Comparison of ENCODE assay signal across 33 cellular contexts in genomic region chr22:19769393-19769715, GRCh38. TPM values are rescaled to one million over a fixed set of nuclear protein-coding genes. Genes with fewer than 3 reads are reported as not detected.
DNase-seq lines count a peak whose midpoint lies in the region; ATAC-seq, FAIRE-seq and TF ChIP-seq lines count a peak whose summit lies in the region.
"Had no signal": no experiment of that assay in that cellular context is flagged by ENCODE, and none has a peak within 500 bp of the region (broad histone marks: within the 10 kb centered on the region; RNA-seq: fewer than 3 reads in every experiment).

No MANE protein-coding gene starts in this region.

- no peak for TF ChIP-seq POLR2A in K562 (conservative IDR thresholded peaks at IDR 0.05)

- no peaks in the 10 kb centered on the region for H3K9me1 ChIP-seq in K562 (ENCODE audit: control insufficient read depth, insufficient read depth, low read length)

- peaks cover 7 to 41% (median 25%) of the 10 kb centered on the region in 9 donors for H3K4me1 ChIP-seq in heart right ventricle
- H3K4me1 ChIP-seq in K562 (replicated peaks in 1 of 2; ENCODE audit: control insufficient read depth in 2 of 2, insufficient read depth in 2 of 2, low read length in 2 of 2), result peaks cover 22 to 86% of the 10 kb centered on the region in 2 experiments
- H3K4me1 ChIP-seq in kidney (ENCODE audit: control insufficient read depth in 1 of 2, insufficient read depth in 1 of 2, low read depth in 1 of 2, low read length in 2 of 2), result peaks cover 0 to 3% of the 10 kb centered on the region in 2 donors
- H3K4me1 ChIP-seq in osteoblast (ENCODE audit: insufficient read depth, low read length), result no peaks in the 10 kb centered on the region
- H3K4me1 ChIP-seq in Caco-2, result peaks cover 12% of the 10 kb centered on the region

- H4K20me1 ChIP-seq in K562 (replicated peaks; ENCODE audit: control insufficient read depth, insufficient read depth, low read length) (0 out of 2 replicates have a peak, but pooled peaks cover 3% of the 10 kb centered on the region), osteoblast (ENCODE audit: insufficient read depth, low read length) (peaks cover 4% of the 10 kb centered on the region)

- in situ Hi-C loops in K562 (cut with MboI), result no loop called here

- H3K36me3 Mint-ChIP-seq in Caco-2 (ENCODE audit: insufficient read depth, unreplicated experiment), result no peaks in the 10 kb centered on the region
- H3K36me3 Mint-ChIP-seq: CD8-positive, alpha-beta T cell had no signal

- H3K4me2 ChIP-seq in K562 (ENCODE audit: insufficient read depth, low read length) (no peak overlapping the region), osteoblast (ENCODE audit: insufficient read depth, low read length) (no peak overlapping the region)

- intact Hi-C loops in left cardiac atrium (cut with DNase I), result no loop called here
- intact Hi-C loops in heart right ventricle (cut with DNase I), result no loop called here
- intact Hi-C loops in K562 (cut with micrococcal nuclease), result no loop called here
- intact Hi-C loops in kidney (cut with DNase I), result no loop called here
- intact Hi-C loops in Caco-2 (cut with micrococcal nuclease; ENCODE audit: unreplicated experiment), result no loop called here

- POLR2A ChIA-PET in K562 (lab: Yijun Ruan, JAX) (interaction anchor here (0.6 to 12.4 kb wide), 13 partner anchors 8 to 137 kb away, joined by 3 to 205 read pairs (median 5); partner anchors contain the start of gene TBX1), Caco-2 (lab: Charles Lee) (no interaction called here)

- FAIRE-seq in K562 (lab: Jason Lieb, UNC) (no peak), kidney (lab: Jason Lieb, UNC) (no peak)
- FAIRE-seq: A204.1, GM12878 had no signal

- H3K27ac ChIP-seq in heart right ventricle, result no peak overlapping the region
- H3K27ac ChIP-seq in K562 (ENCODE audit: extremely low read depth, low read depth, low read length), result no peak overlapping the region
- H3K27ac ChIP-seq in kidney (ENCODE audit: low read depth in 2 of 2, low read length in 2 of 2), result no peak overlapping the region
- no peak overlapping the region for H3K27ac ChIP-seq in osteoblast (ENCODE audit: low read depth, low read length)
- H3K27ac ChIP-seq: C4-2B, HL-60, RWPE1, SK-N-MC had no signal

- no peaks in the 10 kb centered on the region for H3K4me1 Mint-ChIP-seq in Caco-2 (ENCODE audit: low read depth, unreplicated experiment)

- no peak overlapping the region for H3K4me3 ChIP-seq in heart right ventricle
- no peak overlapping the region for H3K4me3 ChIP-seq in K562
- H3K4me3 ChIP-seq in kidney (ENCODE audit: low read length in 2 of 2), result no peak overlapping the region
- H3K4me3 ChIP-seq in osteoblast (ENCODE audit: insufficient read depth, low read length), result no peak overlapping the region
- H3K4me3 ChIP-seq in Caco-2 (ENCODE audit: low read depth, low read length), result no peak overlapping the region
- H3K4me3 ChIP-seq: GM12878, SK-N-MC had no signal

- peaks cover 3% of the 10 kb centered on the region for H3K27me3 Mint-ChIP-seq in Caco-2 (ENCODE audit: insufficient read depth, unreplicated experiment)

- H3K27me3 ChIP-seq in heart right ventricle (peaks cover 53 to 99% (median 94%) of the 10 kb centered on the region in 7 donors), K562 (ENCODE audit: control insufficient read depth in 2 of 2, insufficient read depth in 2 of 2, low read length in 2 of 2) (peaks cover 0 to 14% of the 10 kb centered on the region in 2 experiments; a peak in 2 of 5 replicates), osteoblast (ENCODE audit: insufficient read depth, low read length) (peaks cover 29% of the 10 kb centered on the region), Caco-2 (replicated peaks; ENCODE audit: control insufficient read depth, insufficient read depth, low read length) (no peaks in the 10 kb centered on the region)

- no peaks in the 10 kb centered on the region for H3K9me3 Mint-ChIP-seq in Caco-2 (ENCODE audit: unreplicated experiment)
- H3K9me3 Mint-ChIP-seq: CD8-positive, alpha-beta T cell had no signal

- no peak overlapping the region for H3K4me3 Mint-ChIP-seq in Caco-2 (ENCODE audit: unreplicated experiment)
- H3K4me3 Mint-ChIP-seq: CD8-positive, alpha-beta T cell had no signal

- CTCF ChIA-PET in K562 (lab: Yijun Ruan, JAX; ENCODE audit: low intra/inter-chr PET ratio), result no interaction called here
- CTCF ChIA-PET in Caco-2 (lab: Charles Lee), result interaction anchor here (0.8 to 1.0 kb wide), 2 partner anchors 13 to 39 kb away, joined by 3 read pairs; no protein-coding TSS in a partner anchor

- H3K36me3 ChIP-seq in heart right ventricle, result no peaks in the 10 kb centered on the region
- H3K36me3 ChIP-seq in K562 (ENCODE audit: control insufficient read depth, insufficient read depth, low read length), result peaks cover 8% of the 10 kb centered on the region; the same call in 1 of the 3 replicates
- H3K36me3 ChIP-seq in kidney (ENCODE audit: control insufficient read depth in 1 of 2, insufficient read depth in 2 of 2, low read length in 2 of 2), result no peaks in the 10 kb centered on the region
- H3K36me3 ChIP-seq in osteoblast (ENCODE audit: insufficient read depth, low read length), result no peaks in the 10 kb centered on the region
- H3K36me3 ChIP-seq in Caco-2 (ENCODE audit: control insufficient read depth, insufficient read depth, low read length), result no peaks in the 10 kb centered on the region

- ATAC-seq in left cardiac atrium, result no peak
- ATAC-seq in heart right ventricle, result no peak
- no peak for ATAC-seq in K562
- no peak for ATAC-seq in GM18502 (IDR thresholded peaks at IDR 0.05; ENCODE audit: poor library complexity, unreplicated experiment)
- ATAC-seq in esophagus mucosa, result no peak
- ATAC-seq: CD8-positive, alpha-beta T cell; GM12878; HCT116; Panc1 had no signal

- no peak overlapping the region for H2AFZ ChIP-seq in K562 (ENCODE audit: low read depth, low read length)
- H2AFZ ChIP-seq in osteoblast (ENCODE audit: low read length), result no peak overlapping the region

- H3K9me3 ChIP-seq in heart right ventricle (no peaks in the 10 kb centered on the region), K562 (replicated peaks; ENCODE audit: control insufficient read depth, insufficient read depth, low read depth, low read length) (no peaks in the 10 kb centered on the region), kidney (ENCODE audit: control insufficient read depth in 1 of 2, low read length in 2 of 2) (no peaks in the 10 kb centered on the region), osteoblast (ENCODE audit: low read depth, low read length) (no peaks in the 10 kb centered on the region), Caco-2 (no peaks in the 10 kb centered on the region)

- TF ChIP-seq CTCF in heart right ventricle (IDR thresholded peaks at IDR 0.05), result no peak
- TF ChIP-seq CTCF in K562 (IDR thresholded peaks at IDR 0.05 in 2 of 3, conservative IDR thresholded peaks at IDR 0.05 in 1 of 3; ENCODE audit: insufficient read depth in 2 of 3, low read depth in 1 of 3, low read length in 3 of 3), result 0 out of 6 replicates have a peak, but pooled peaks of 1 of the 3 experiments have one; percentile 2
- no peak for TF ChIP-seq CTCF in kidney (IDR thresholded peaks at IDR 0.05; ENCODE audit: borderline replicate concordance, extremely low read depth, insufficient read depth)
- TF ChIP-seq CTCF in osteoblast (IDR thresholded peaks at IDR 0.05; ENCODE audit: extremely low read depth, low read depth, low read length), result no peak
- TF ChIP-seq CTCF in Caco-2 (IDR thresholded peaks at IDR 0.05; ENCODE audit: insufficient read depth in 1 of 2, low read depth in 1 of 2, low read length in 1 of 2, severe bottlenecking in 1 of 2, unreplicated experiment in 1 of 2), result no peak

- DNase-seq in left cardiac atrium (peak; percentile 15), heart right ventricle (no peak), K562 (ENCODE audit: extremely low read depth in 1 of 4, low spot score in 3 of 4) (no peak), kidney (peak; percentile 57), osteoblast (ENCODE audit: insufficient read length, low spot score, missing footprints) (peak; percentile 79), Caco-2 (no peak)
- DNase-seq: CD8-positive, alpha-beta T cell; DMS 273 treated with DMSO at 0.1 percent for 48 hours; DMS79; EL; GDM1; MV-4-11; NCI-H1417; NCI-H1694; NCI-H2029 treated with DMSO at 0.1 percent for 48 hours; NCI-H226; NCI-H510A; NCI-H69; SIG-M5 had no signal

- H3K9ac ChIP-seq in K562 (ENCODE audit: insufficient read depth in 1 of 2, low read depth in 2 of 2, low read length in 2 of 2) (peak overlapping the region in 1 of 2 experiments; percentile 65; a peak in 2 of 4 replicates), kidney (ENCODE audit: low read length in 2 of 2) (no peak overlapping the region)

- WGBS in heart right ventricle, 2 donors, result 95 to 96% methylated on average over 12 of the region's 12 CpGs
- 70% methylated on average over 12 of the region's 12 CpGs for WGBS in K562 (ENCODE audit: insufficient coverage, low coverage, missing lambda C conversion rate)

- no peak for TF ChIP-seq EP300 in K562 (IDR thresholded peaks at IDR 0.05; ENCODE audit: low read length)

- TF ChIP-seq RAD21 in K562 (CRISPR knock-in tag; conservative IDR thresholded peaks at IDR 0.05 in 1 of 2, IDR thresholded peaks at IDR 0.05 in 1 of 2), result no peak

- BruUV-seq in K562 (replicated peaks; lab: Mats Ljungman, UMichigan) (no TSS peak), Caco-2 (replicated peaks; lab: Mats Ljungman, UMichigan) (no TSS peak)

- H3K79me2 ChIP-seq in K562 (ENCODE audit: control insufficient read depth, insufficient read depth, low read length), result no peaks in the 10 kb centered on the region
- H3K79me2 ChIP-seq in osteoblast (ENCODE audit: insufficient read depth, low read length), result no peaks in the 10 kb centered on the region

- no peak overlapping the region for H3K27ac Mint-ChIP-seq in Caco-2 (ENCODE audit: unreplicated experiment)
- H3K27ac Mint-ChIP-seq: CD8-positive, alpha-beta T cell had no signal

RNA-seq across cellular contexts. Expression of gene TBX1, which starts 8.8 kb away (rescaled TPM):
- 1 to 10 TPM in 1 of 2 donors, under 1 TPM in 1; 0.47 to 2.4 TPM for total RNA-seq in left cardiac atrium
- total RNA-seq in heart right ventricle, result 1 to 10 TPM in 5 of 10 donors, under 1 TPM in 5; 0.53 to 1.8 (median 1.0) TPM
- polyA plus RNA-seq in heart right ventricle, result 1 to 10 TPM in 1 of 2 donors, under 1 TPM in 1; 0.61 to 1.0 TPM
- total RNA-seq in K562 (2011; cell fraction: chromatin; rRNA removed; ENCODE audit: low replicate concordance), result 31.9 and 90.7 TPM in 2 replicates
- total RNA-seq in K562 (2011; cell fraction: nucleolus; rRNA removed), result 41.9 and 52.4 TPM in 2 replicates
- total RNA-seq in K562 (2011; cell fraction: nucleoplasm; rRNA removed), result 40.6 and 47.0 TPM in 2 replicates
- 8.9 and 14.0 TPM in 2 replicates for total RNA-seq in K562 (2014; rRNA removed)
- total RNA-seq in K562 (2014; rRNA removed; fragmentation: Illumina TruSeq; extraction: Trizol), result 2.1 and 2.6 TPM in 2 replicates
- 3.5 and 3.9 TPM in 2 replicates for total RNA-seq in K562 (2015; rRNA removed; fragmentation: Illumina TruSeq; extraction: Trizol)
- 34.2 and 35.0 TPM in 2 replicates for total RNA-seq in K562 (2021)
- 2.5 and 9.5 TPM in 2 replicates for polyA plus RNA-seq in K562 (2011; rRNA removed)
- polyA plus RNA-seq in K562 (2011; cell fraction: cytosol; rRNA removed), result 5.8 and 7.7 TPM in 2 replicates
- polyA plus RNA-seq in K562 (2011; cell fraction: nucleus; rRNA removed), result 55.1 and 87.1 TPM in 2 replicates
- polyA plus RNA-seq in K562 (2012), result 12.4 and 14.0 TPM in 2 replicates
- 8.0 and 12.8 TPM in 2 replicates for polyA plus RNA-seq in K562 (2014; fragmentation: Illumina TruSeq; extraction: Trizol)
- under 1 TPM; 0.07 to 0.11 TPM for polyA plus RNA-seq in K562 (2014; fragmentation: Nextera tagmentation; extraction: Ambion mirVana)
- 14.7 and 17.1 TPM in 2 replicates for polyA plus RNA-seq in K562 (2014; rRNA removed)
- polyA minus RNA-seq in K562 (2011; rRNA and poly(A)+ RNA removed), result 2.2 and 5.5 TPM in 2 replicates
- polyA minus RNA-seq in K562 (2011; cell fraction: cytosol; rRNA and poly(A)+ RNA removed), result 5.4 and 22.9 TPM in 2 replicates
- polyA minus RNA-seq in K562 (2011; cell fraction: nucleus; rRNA and poly(A)+ RNA removed), result 20.1 and 45.7 TPM in 2 replicates
- 5.5 TPM for total RNA-seq in kidney
- polyA plus RNA-seq in kidney (ENCODE audit: insufficient read depth, low read depth, low replicate concordance), result 0.45 TPM
- under 0.01 TPM in 1 of 2 replicates, not detected in the other for total RNA-seq in osteoblast
- 4.2 and 5.3 TPM in 2 replicates for total RNA-seq in Caco-2 (2022)
- 1.1 TPM for total RNA-seq in esophagus mucosa
- total RNA-seq: CD8-positive, alpha-beta T cell; GM12878; H4; MCF 10A had no signal
- polyA plus RNA-seq: AG04450, GM12878 had no signal

RNA-seq across cellular contexts. Expression of gene GP1BB, which starts 46.0 kb away (rescaled TPM):
- total RNA-seq in left cardiac atrium (not detected), heart right ventricle (10 to 100 TPM in 1 of 10 donors, 1 to 10 TPM in 3, not detected in 6; 5.3 to 13.4 (median 6.4) TPM), K562 (2014; rRNA removed) (85.2 and 90.0 TPM in 2 replicates), K562 (2014; rRNA removed; fragmentation: Illumina TruSeq; extraction: Trizol) (2.1 and 2.8 TPM in 2 replicates), K562 (2015; rRNA removed; fragmentation: Illumina TruSeq; extraction: Trizol) (1.6 and 5.2 TPM in 2 replicates), K562 (2021) (139 and 162 TPM in 2 replicates), kidney (1.9 TPM), osteoblast (0.88 and 1.8 TPM in 2 replicates), Caco-2 (2022) (0.39 and 1.0 TPM in 2 replicates), esophagus mucosa (2.0 TPM)
- polyA plus RNA-seq in heart right ventricle (10 to 100 TPM; 12.4 to 56.1 TPM), K562 (2011; rRNA removed) (9.2 and 33.6 TPM in 2 replicates), K562 (2014; fragmentation: Illumina TruSeq; extraction: Trizol) (1.6 and 15.2 TPM in 2 replicates), K562 (2014; fragmentation: Nextera tagmentation; extraction: Ambion mirVana) (1 to 10 TPM in 1 of 2 experiments, under 1 TPM in 1; 0.69 to 1.1 TPM), K562 (2014; rRNA removed) (110 and 150 TPM in 2 replicates), kidney (ENCODE audit: insufficient read depth, low read depth, low replicate concordance) (4.1 TPM)
- total RNA-seq in K562 (2011; cell fraction: chromatin; rRNA removed; ENCODE audit: low replicate concordance), result 12.5 and 89.3 TPM in 2 replicates
- 145 and 149 TPM in 2 replicates for total RNA-seq in K562 (2011; cell fraction: nucleolus; rRNA removed)
- total RNA-seq in K562 (2011; cell fraction: nucleoplasm; rRNA removed), result 44.7 and 52.3 TPM in 2 replicates
- polyA plus RNA-seq in K562 (2011; cell fraction: cytosol; rRNA removed), result 60.0 and 286 TPM in 2 replicates
- polyA plus RNA-seq in K562 (2011; cell fraction: nucleus; rRNA removed), result 103 and 165 TPM in 2 replicates
- polyA plus RNA-seq in K562 (2012), result 49.9 and 97.0 TPM in 2 replicates
- 2.4 and 2.8 TPM in 2 replicates for polyA minus RNA-seq in K562 (2011; rRNA and poly(A)+ RNA removed)
- 43.2 and 113 TPM in 2 replicates for polyA minus RNA-seq in K562 (2011; cell fraction: cytosol; rRNA and poly(A)+ RNA removed)
- 19.4 and 37.3 TPM in 2 replicates for polyA minus RNA-seq in K562 (2011; cell fraction: nucleus; rRNA and poly(A)+ RNA removed)
- total RNA-seq: OCI-LY7 had no signal

RNA-seq across cellular contexts. Expression of gene SEPTIN5, which starts 55.1 kb away (rescaled TPM):
- total RNA-seq in left cardiac atrium (100 to 1,000 TPM; 118 to 127 TPM), heart right ventricle (100 to 1,000 TPM in 8 of 10 donors, 10 to 100 TPM in 2; 60.9 to 218 (median 144) TPM), K562 (2014; rRNA removed) (116 and 125 TPM in 2 replicates), K562 (2014; rRNA removed; fragmentation: Illumina TruSeq; extraction: Trizol) (92.5 and 94.6 TPM in 2 replicates), K562 (2015; rRNA removed; fragmentation: Illumina TruSeq; extraction: Trizol) (28.1 and 34.9 TPM in 2 replicates), K562 (2021) (177 and 195 TPM in 2 replicates), kidney (10.4 TPM), osteoblast (11.2 and 14.5 TPM in 2 replicates), Caco-2 (2022) (1.00 and 1.3 TPM in 2 replicates), esophagus mucosa (31.3 TPM)
- polyA plus RNA-seq in heart right ventricle (100 to 1,000 TPM in 1 of 2 donors, 10 to 100 TPM in 1; 56.5 to 104 TPM), K562 (2011; rRNA removed) (119 and 238 TPM in 2 replicates), K562 (2014; fragmentation: Illumina TruSeq; extraction: Trizol) (135 and 164 TPM in 2 replicates), K562 (2014; fragmentation: Nextera tagmentation; extraction: Ambion mirVana) (1 to 10 TPM in 1 of 2 experiments, under 1 TPM in 1; 0.03 to 1.9 TPM), K562 (2014; rRNA removed) (129 and 135 TPM in 2 replicates), kidney (ENCODE audit: insufficient read depth, low read depth, low replicate concordance) (13.0 TPM)
- total RNA-seq in K562 (2011; cell fraction: chromatin; rRNA removed; ENCODE audit: low replicate concordance), result 625 and 1,610 TPM in 2 replicates
- 538 and 650 TPM in 2 replicates for total RNA-seq in K562 (2011; cell fraction: nucleolus; rRNA removed)
- 407 and 495 TPM in 2 replicates for total RNA-seq in K562 (2011; cell fraction: nucleoplasm; rRNA removed)
- polyA plus RNA-seq in K562 (2011; cell fraction: cytosol; rRNA removed), result 143 and 156 TPM in 2 replicates
- polyA plus RNA-seq in K562 (2011; cell fraction: nucleus; rRNA removed), result 671 and 957 TPM in 2 replicates
- polyA plus RNA-seq in K562 (2012), result 122 and 123 TPM in 2 replicates
- 306 and 458 TPM in 2 replicates for polyA minus RNA-seq in K562 (2011; rRNA and poly(A)+ RNA removed)
- 83.2 and 205 TPM in 2 replicates for polyA minus RNA-seq in K562 (2011; cell fraction: cytosol; rRNA and poly(A)+ RNA removed)
- polyA minus RNA-seq in K562 (2011; cell fraction: nucleus; rRNA and poly(A)+ RNA removed), result 284 and 666 TPM in 2 replicates
- total RNA-seq: OCI-LY7 had no signal

Comparison
In these comparisons a context has a peak if more than half of its experiments do, and no peak if none do; other contexts are left out.
1. DNase-seq: peak in left cardiac atrium (single experiment), kidney (single experiment) and osteoblast (single experiment); none in heart right ventricle (0 of 2), K562 (0 of 4) and Caco-2 (0 of 2).